25 cellular contexts compared by ENCODE assay signal in the genomic region with DNA sequence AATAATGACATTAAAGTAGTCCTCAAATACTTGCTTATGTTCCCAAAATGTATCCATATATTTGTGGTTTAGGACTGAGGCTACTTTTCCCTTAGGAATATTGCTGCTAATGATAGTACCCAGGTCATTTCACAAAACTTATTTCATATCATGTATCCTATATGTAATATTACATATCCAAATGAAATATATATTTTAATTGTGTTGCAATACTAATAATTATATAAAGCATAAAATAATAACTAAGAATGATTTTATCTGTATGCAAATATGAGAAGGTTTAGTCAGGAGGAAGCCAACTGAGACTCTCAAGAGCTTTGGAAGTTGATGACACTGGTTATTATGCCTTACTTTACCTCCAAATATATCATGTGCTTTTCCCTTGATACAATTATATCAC.
"Had no signal": no experiment of that assay in that cellular context is flagged by ENCODE, and none has a peak within 500 bp of the region (broad histone marks: within the 10 kb centered on the region; RNA-seq: fewer than 3 reads in every experiment).

No MANE protein-coding gene starts in this region.

- H3K9me3 Mint-ChIP-seq: endodermal cell, nephron, type B pancreatic cell had no signal

- H3K36me3 ChIP-seq: right lobe of liver had no signal

- H3K9ac ChIP-seq: parathyroid adenoma had no signal

- H3K79me2 ChIP-seq: hepatocyte had no signal

- H3K27me3 Mint-ChIP-seq: memory B cell, type B pancreatic cell had no signal

- H3K9me3 ChIP-seq: left ventricle myocardium inferior, lower lobe of right lung, psoas muscle, right lobe of liver, suprapubic skin, thyroid gland had no signal

- H3K36me3 Mint-ChIP-seq: mesothelial cell of epicardium, type B pancreatic cell had no signal

- DNase-seq: effector CD4-positive, alpha-beta T cell; endodermal cell; erythroblast; foreskin keratinocyte; head of caudate nucleus; kidney; left cardiac atrium; left ventricle myocardium inferior; lower lobe of right lung; occipital lobe; psoas muscle; retina; right lobe of liver; stimulated activated CD4-positive, alpha-beta T cell treated with anti-CD3 and anti-CD28 coated beads, Interleukin-2, amount 100 ng/mL, for 24 hours; stimulated activated CD4-positive, alpha-beta T cell treated with anti-CD3 and anti-CD28 coated beads, Interleukin-4, amount 100 ng/mL, for 4 hours; stimulated activated naive CD4-positive, alpha-beta T cell; thyroid gland had no signal

- H3K27ac ChIP-seq: coronary artery, foreskin keratinocyte, hepatocyte, left ventricle myocardium inferior, lower lobe of right lung, parathyroid adenoma, right lobe of liver, suprapubic skin, thyroid gland had no signal

- H3K4me3 Mint-ChIP-seq: endodermal cell, memory B cell, mesothelial cell of epicardium, nephron, type B pancreatic cell had no signal

- H3K4me2 ChIP-seq: hepatocyte had no signal

- ATAC-seq: foreskin keratinocyte, left cardiac atrium, lower lobe of right lung, psoas muscle, right lobe of liver had no signal

- H3K27ac Mint-ChIP-seq: endodermal cell, mesothelial cell of epicardium, nephron, type B pancreatic cell had no signal

- H2AFZ ChIP-seq: hepatocyte, parathyroid adenoma had no signal

- H3K4me1 Mint-ChIP-seq: endodermal cell, mesothelial cell of epicardium, nephron had no signal

- H3K4me3 ChIP-seq: coronary artery, hepatocyte, left ventricle myocardium inferior, lower lobe of right lung, psoas muscle, right lobe of liver, suprapubic skin, thyroid gland had no signal

- H3K27me3 ChIP-seq: foreskin keratinocyte, hepatocyte, right lobe of liver, suprapubic skin, thyroid gland had no signal

- H3K4me1 ChIP-seq: right lobe of liver had no signal
